Comparison of ENCODE assay signal across 13 cellular contexts in genomic region chr4:153393397-153393796, GRCh38. TPM values are rescaled to one million over a fixed set of nuclear protein-coding genes. Genes with fewer than 3 reads are reported as not detected.
DNase-seq lines count a peak whose midpoint lies in the region; ATAC-seq, FAIRE-seq and TF ChIP-seq lines count a peak whose summit lies in the region.
"Had no signal": no experiment of that assay in that cellular context is flagged by ENCODE, and none has a peak within 500 bp of the region (broad histone marks: within the 10 kb centered on the region; RNA-seq: fewer than 3 reads in every experiment).

No MANE protein-coding gene starts in this region.

- in situ Hi-C loops in transverse colon (cut with MboI; ENCODE audit: low pct_ligation_motif_present in 1 of 4, low pct_unique_long_range_greater_than_20kb in 1 of 4, low sequenced_read_pairs in 3 of 4): no loop called here

- H3K27ac ChIP-seq in A549: peak overlapping the region; percentile 62 to 67; a peak in 4 of 6 replicates
- H3K27ac ChIP-seq in transverse colon: no peak overlapping the region
- H3K27ac ChIP-seq: right atrium auricular region, testis had no signal

- CTCF ChIA-PET in A549 (lab: Yijun Ruan, JAX): interaction anchor here (1.1 kb wide), 1 partner anchor 10 kb away, joined by 3 read pairs; no protein-coding TSS in a partner anchor

- no peak for TF ChIP-seq CTCF in A549 (IDR thresholded peaks at IDR 0.05)
- TF ChIP-seq CTCF in cardiac fibroblast (IDR thresholded peaks at IDR 0.05; ENCODE audit: low read depth, low read length): no peak
- no peak for TF ChIP-seq CTCF in GM10266 (IDR thresholded peaks at IDR 0.05; ENCODE audit: control insufficient read depth, insufficient read depth, low read depth, missing control alignments)
- TF ChIP-seq CTCF in transverse colon (IDR thresholded peaks at IDR 0.05): no peak

- no peak for TF ChIP-seq EP300 in A549 (IDR thresholded peaks at IDR 0.05)
- TF ChIP-seq EP300 in transverse colon (IDR thresholded peaks at IDR 0.05; ENCODE audit: low read depth): no peak

- intact Hi-C loops in transverse colon (cut with DNase I; ENCODE audit: low total_unique reads): no loop called here

- no peaks in the 10 kb centered on the region for H3K27me3 ChIP-seq in transverse colon
- H3K27me3 ChIP-seq: right atrium auricular region, testis had no signal

- DNase-seq in A549 (ENCODE audit: low read depth in 1 of 2, low spot score in 1 of 2) (peak in 1 of 2 experiments; percentile 14), HT1080 (ENCODE audit: low read depth) (peak; percentile 74), cardiac fibroblast (ENCODE audit: low read depth in 2 of 2) (peak; percentile 45 to 50), medulla oblongata (ENCODE audit: extremely low spot score) (peak; percentile 15), GM10266 (ENCODE audit: extremely low spot score) (no peak), midbrain (lab: John Stamatoyannopoulos, UW) (no peak), transverse colon (no peak)
- DNase-seq: effector CD8-positive, alpha-beta T cell; Karpas-422; T1000; testis had no signal

- no peaks in the 10 kb centered on the region for H3K36me3 ChIP-seq in transverse colon
- H3K36me3 ChIP-seq: right atrium auricular region had no signal

- ATAC-seq in A549 (peak; percentile 43 to 46; a peak in 3 of 6 replicates), HG03280 (IDR thresholded peaks at IDR 0.05; ENCODE audit: unreplicated experiment) (no peak)

- H3K9me3 ChIP-seq in A549: no peaks in the 10 kb centered on the region
- no peaks in the 10 kb centered on the region for H3K9me3 ChIP-seq in transverse colon
- H3K9me3 ChIP-seq: right atrium auricular region, testis had no signal

- TF ChIP-seq RAD21 in A549 (conservative IDR thresholded peaks at IDR 0.05 in 1 of 2, IDR thresholded peaks at IDR 0.05 in 1 of 2): no peak

- H3K4me2 ChIP-seq in A549: peak overlapping the region; percentile 61

- FAIRE-seq in A549 (lab: Jason Lieb, UNC): no peak

- H3K4me3 ChIP-seq in A549 (no peak overlapping the region), cardiac fibroblast (replicated peaks in 1 of 2; ENCODE audit: low read depth in 2 of 2, low read length in 2 of 2) (no peak overlapping the region), transverse colon (no peak overlapping the region)
- H3K4me3 ChIP-seq: right atrium auricular region, testis had no signal

- 69% methylated on average over 6 of the region's 6 CpGs for WGBS in A549 (ENCODE audit: missing lambda C conversion rate)
- 80 to 83% methylated on average over 5 to 6 of the region's 6 CpGs for WGBS in transverse colon (ENCODE audit: low coverage in 1 of 2), 2 donors

- TF ChIP-seq POLR2A in A549 (IDR thresholded peaks at IDR 0.05; ENCODE audit: low read length): no peak
- TF ChIP-seq POLR2A in transverse colon (IDR thresholded peaks at IDR 0.05): no peak

- POLR2A ChIA-PET in A549 (lab: Yijun Ruan, JAX): no interaction called here

- H3K4me1 ChIP-seq in A549 (peaks cover 13% of the 10 kb centered on the region; the same call in 2 of the 3 replicates), transverse colon (no peaks in the 10 kb centered on the region)
- H3K4me1 ChIP-seq: right atrium auricular region, testis had no signal

TF ChIP-seq in A549, 52 proteins besides CTCF, POLR2A, EP300 and RAD21:
- TF ChIP-seq HEYL (CRISPR knock-in tag; IDR thresholded peaks at IDR 0.05): no peak
- TF ChIP-seq REST (IDR thresholded peaks at IDR 0.05): no peak
- no peak for TF ChIP-seq HOXB13 (CRISPR knock-in tag; IDR thresholded peaks at IDR 0.05; ENCODE audit: low read depth)
- TF ChIP-seq HOXB5 (CRISPR knock-in tag; IDR thresholded peaks at IDR 0.05): no peak
- no peak for TF ChIP-seq KDM5A (IDR thresholded peaks at IDR 0.05)
- TF ChIP-seq TFCP2L1 (CRISPR knock-in tag; IDR thresholded peaks at IDR 0.05): no peak
- no peak for TF ChIP-seq CEBPB (IDR thresholded peaks at IDR 0.05)
- no peak for TF ChIP-seq RCOR1 (IDR thresholded peaks at IDR 0.05; ENCODE audit: low read depth, low read length)
- TF ChIP-seq GATA3 (IDR thresholded peaks at IDR 0.05; ENCODE audit: borderline replicate concordance): no peak
- no peak for TF ChIP-seq MAFK (IDR thresholded peaks at IDR 0.05; ENCODE audit: partially characterized antibody)
- no peak for TF ChIP-seq ESRRA (IDR thresholded peaks at IDR 0.05; ENCODE audit: borderline replicate concordance, low read length)
- TF ChIP-seq KDM1A (IDR thresholded peaks at IDR 0.05; ENCODE audit: low read depth): no peak
- no peak for TF ChIP-seq HOXA7 (CRISPR knock-in tag; IDR thresholded peaks at IDR 0.05)
- no peak for TF ChIP-seq BCL3 (IDR thresholded peaks at IDR 0.05)
- TF ChIP-seq JUNB (IDR thresholded peaks at IDR 0.05): no peak
- TF ChIP-seq ZSCAN20 (CRISPR knock-in tag; IDR thresholded peaks at IDR 0.05): no peak
- TF ChIP-seq SREBF2 (IDR thresholded peaks at IDR 0.05): no peak
- TF ChIP-seq MAZ (IDR thresholded peaks at IDR 0.05; ENCODE audit: borderline replicate concordance, low read depth, low read length): no peak
TF ChIP-seq in A549: peak in this region for 0.

RNA-seq across cellular contexts. Expression of gene MND1, which starts 48.9 kb away (rescaled TPM):
- 8.3 and 16.6 TPM in 2 replicates for polyA plus RNA-seq in A549 (2011; rRNA removed)
- 3.9 and 6.4 TPM in 2 replicates for polyA plus RNA-seq in A549 (2012; cell fraction: cytosol; rRNA removed)
- polyA plus RNA-seq in A549 (2012; cell fraction: nucleus; rRNA removed): 0.54 and 1.6 TPM in 2 replicates
- 14.7 to 16.5 TPM (median 16.3 TPM) in 3 replicates for polyA plus RNA-seq in A549 (2017; fragmentation: RNase III; extraction: RNeasy Plus Mini Kit Qiagen cat#74134 plus additional on column Dnase treatment)
- polyA minus RNA-seq in A549 (2011; rRNA and poly(A)+ RNA removed): 0.97 and 2.0 TPM in 2 replicates
- total RNA-seq in HT1080 (2014; rRNA removed; shearing (Covaris generic)): 18.8 and 20.0 TPM in 2 replicates
- 23.8 and 26.8 TPM in 2 replicates for polyA plus RNA-seq in HT1080 (2015; cell fraction: cytosol; rRNA removed)
- polyA plus RNA-seq in HT1080 (2015; cell fraction: nucleus; rRNA removed): 8.9 and 12.0 TPM in 2 replicates
- total RNA-seq in transverse colon: 1 to 10 TPM in 2 of 4 donors, under 1 TPM in 1, not detected in 1; 0.80 to 3.2 (median 1.4) TPM
- total RNA-seq: right atrium auricular region had no signal

Comparison
In these comparisons a context has a peak if more than half of its experiments do, and no peak if none do; other contexts are left out.
1. DNase-seq: peak in HT1080 (single experiment), cardiac fibroblast (2 of 2) and medulla oblongata (single experiment); none in GM10266 (single experiment), midbrain (single experiment) and transverse colon (single experiment).
2. H3K27ac ChIP-seq: peak in A549 (2 of 2); none in transverse colon (0 of 4).